ENCODE assay signal across 18 cellular contexts in the genomic region with DNA sequence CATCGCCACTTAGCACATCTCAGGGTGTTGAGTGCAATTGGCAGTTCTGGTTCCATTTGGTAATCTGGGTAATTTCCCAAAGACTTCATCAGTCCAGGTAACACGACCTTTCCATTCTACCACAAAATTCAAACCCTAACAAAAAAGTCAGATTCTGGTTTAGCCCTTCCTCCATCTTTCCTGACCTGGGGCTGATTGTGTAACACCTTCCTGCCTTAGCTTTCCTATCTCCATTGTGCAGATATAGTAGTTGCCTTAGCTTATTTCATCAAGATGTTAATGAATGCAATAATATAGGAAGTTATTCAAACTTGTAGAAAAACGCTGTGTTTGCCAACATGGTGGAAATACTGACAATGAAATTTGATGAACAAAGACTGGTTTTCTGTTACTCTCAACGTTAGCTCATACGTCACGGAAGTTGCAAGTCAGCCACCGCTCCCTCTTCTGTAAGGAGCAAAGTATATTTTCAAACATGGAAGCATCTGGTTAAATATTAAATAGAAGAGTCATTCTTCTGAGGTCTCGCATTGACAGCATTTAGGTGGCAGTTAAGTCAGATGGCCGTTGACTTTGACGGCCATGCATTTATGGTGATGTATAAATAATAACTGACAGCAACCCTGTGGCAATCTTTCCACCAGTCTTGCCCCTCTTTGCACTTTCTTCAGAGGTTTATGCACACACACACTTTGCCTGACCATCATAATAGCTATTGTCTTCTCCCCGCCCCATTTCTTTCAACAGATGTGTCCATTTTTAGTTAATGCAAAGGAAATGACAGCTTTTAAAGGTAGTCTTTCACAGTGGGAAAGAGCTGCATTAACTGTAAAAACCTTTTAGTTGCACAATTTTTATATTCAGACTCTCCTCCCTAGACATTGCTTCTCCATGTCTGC.
"Had no signal": no experiment of that assay in that cellular context is flagged by ENCODE, and none has a peak within 500 bp of the region (broad histone marks: within the 10 kb centered on the region; RNA-seq: fewer than 3 reads in every experiment).

No MANE protein-coding gene starts in this region.

- DNase-seq: effector memory CD8-positive, alpha-beta T cell; esophagus squamous epithelium; foreskin fibroblast; glutamatergic neuron; naive thymus-derived CD8-positive, alpha-beta T cell; ovary; stimulated activated CD4-positive, alpha-beta T cell treated with anti-CD3 and anti-CD28 coated beads, Interleukin-2, amount 100 ng/mL, for 48 hours; stimulated activated naive CD8-positive, alpha-beta T cell treated with anti-CD3 and anti-CD28 coated beads, Interleukin-15, Interleukin-2, amounts not matched to agents 100 U/mL and 50 U/mL, for 24 hours; thyroid gland; upper lobe of left lung had no signal

- H3K36me3 ChIP-seq: esophagus squamous epithelium, ovary, right atrium auricular region, suprapubic skin, thyroid gland, upper lobe of left lung, vagina had no signal

- H3K4me3 ChIP-seq: esophagus squamous epithelium, gastroesophageal sphincter, ovary, right atrium auricular region, smooth muscle cell, suprapubic skin, thyroid gland, upper lobe of left lung, vagina had no signal

- ATAC-seq: effector memory CD8-positive, alpha-beta T cell; gastroesophageal sphincter; naive thymus-derived CD8-positive, alpha-beta T cell; stimulated activated naive CD8-positive, alpha-beta T cell treated with anti-CD3 and anti-CD28 coated beads, Interleukin-15, Interleukin-2, amounts not matched to agents 100 U/mL and 50 U/mL, for 24 hours had no signal

- H3K27ac Mint-ChIP-seq: dendritic cell treated with granulocyte-macrophage colony-stimulating factor and Interleukin-4, amounts not matched to agents 40 ng/mL and 50 ng/mL, for 4 days; naive thymus-derived CD8-positive, alpha-beta T cell had no signal

- H3K27ac ChIP-seq: epithelial cell of prostate, esophagus squamous epithelium, gastroesophageal sphincter, ovary, right atrium auricular region, suprapubic skin, thyroid gland, upper lobe of left lung, vagina had no signal

- H3K4me1 ChIP-seq: esophagus squamous epithelium, gastroesophageal sphincter, right atrium auricular region, suprapubic skin, thyroid gland, upper lobe of left lung, vagina had no signal

- H3K27me3 ChIP-seq: esophagus squamous epithelium, gastroesophageal sphincter, ovary, right atrium auricular region, suprapubic skin, thyroid gland, upper lobe of left lung, vagina had no signal

- H3K27me3 Mint-ChIP-seq: central memory CD8-positive, alpha-beta T cell; dendritic cell treated with granulocyte-macrophage colony-stimulating factor and Interleukin-4, amounts not matched to agents 40 ng/mL and 50 ng/mL, for 4 days; effector memory CD8-positive, alpha-beta T cell; naive thymus-derived CD8-positive, alpha-beta T cell had no signal

- H3K4me2 ChIP-seq: smooth muscle cell had no signal

- H3K4me3 Mint-ChIP-seq: central memory CD8-positive, alpha-beta T cell; dendritic cell treated with granulocyte-macrophage colony-stimulating factor and Interleukin-4, amounts not matched to agents 40 ng/mL and 50 ng/mL, for 4 days; effector memory CD8-positive, alpha-beta T cell; naive thymus-derived CD8-positive, alpha-beta T cell had no signal

- H3K9me3 ChIP-seq: suprapubic skin, thyroid gland, vagina had no signal
